11 cellular contexts compared by ENCODE assay signal in genomic region chr3:37526511-37526910, GRCh38.
DNase-seq lines count a peak whose midpoint lies in the region; ATAC-seq, FAIRE-seq and TF ChIP-seq lines count a peak whose summit lies in the region.
"Had no signal": no experiment of that assay in that cellular context is flagged by ENCODE, and none has a peak within 500 bp of the region (broad histone marks: within the 10 kb centered on the region; RNA-seq: fewer than 3 reads in every experiment).

No MANE protein-coding gene starts in this region.

- no peak for FAIRE-seq in urothelium cell line (lab: Jason Lieb, UNC)
- FAIRE-seq: endometrium had no signal

- TF ChIP-seq CTCF in fibroblast of mammary gland (conservative IDR thresholded peaks at IDR 0.05; ENCODE audit: control insufficient read depth, insufficient read depth, low read depth, low read length) = no peak
- TF ChIP-seq CTCF in omental fat pad (IDR thresholded peaks at IDR 0.05) = no peak

- H3K4me3 ChIP-seq in fibroblast of mammary gland (ENCODE audit: control insufficient read depth, low read depth, low read length) = no peak overlapping the region
- H3K4me3 ChIP-seq in effector memory CD4-positive, alpha-beta T cell (ENCODE audit: insufficient read depth, low read depth, low read length, poor library complexity, severe bottlenecking) = no peak overlapping the region

- no peaks in the 10 kb centered on the region for H3K36me3 ChIP-seq in effector memory CD4-positive, alpha-beta T cell (ENCODE audit: control insufficient read depth, insufficient read depth, low read length)
- H3K36me3 ChIP-seq: WERI-Rb-1 had no signal

- no peak overlapping the region for H3K27ac ChIP-seq in effector memory CD4-positive, alpha-beta T cell (ENCODE audit: insufficient read depth, low read length, poor library complexity, severe bottlenecking)
- H3K27ac ChIP-seq: WERI-Rb-1 had no signal

- no peaks in the 10 kb centered on the region for H3K4me1 ChIP-seq in effector memory CD4-positive, alpha-beta T cell (ENCODE audit: control insufficient read depth, insufficient read depth, low read length, poor library complexity, severe bottlenecking)

- DNase-seq in NCI-H446 (lab: John Stamatoyannopoulos, UW) (peak; percentile 22 to 84), fibroblast of mammary gland (ENCODE audit: low read depth) (peak; percentile 84), omental fat pad (ENCODE audit: low spot score) (no peak), urothelium cell line (ENCODE audit: low spot score) (peak; percentile 18)
- no peak for DNase-seq in effector memory CD4-positive, alpha-beta T cell
- DNase-seq: DMS79 treated with DMSO at 0.1 percent for 48 hours, NCI-H1048, WERI-Rb-1 had no signal

- ATAC-seq in omental fat pad (ENCODE audit: low FRiP score) (peak; percentile 70), HG03378 (IDR thresholded peaks at IDR 0.05; ENCODE audit: unreplicated experiment) (no peak), HG02981 (IDR thresholded peaks at IDR 0.05; ENCODE audit: unreplicated experiment) (no peak)

- H3K27me3 ChIP-seq in effector memory CD4-positive, alpha-beta T cell (replicated peaks; ENCODE audit: control insufficient read depth, insufficient read depth, low read length, poor library complexity, severe bottlenecking) = no peaks in the 10 kb centered on the region

- H3K9me3 ChIP-seq in effector memory CD4-positive, alpha-beta T cell (ENCODE audit: control insufficient read depth, low read length) = no peaks in the 10 kb centered on the region

Comparison
In these comparisons a context has a peak if more than half of its experiments do, and no peak if none do; other contexts are left out.
1. DNase-seq: peak in NCI-H446 (2 of 2), fibroblast of mammary gland (single experiment) and urothelium cell line (single experiment); none in omental fat pad (single experiment) and effector memory CD4-positive, alpha-beta T cell (0 of 3).